8 cellular contexts compared by ENCODE assay signal in the genomic region with DNA sequence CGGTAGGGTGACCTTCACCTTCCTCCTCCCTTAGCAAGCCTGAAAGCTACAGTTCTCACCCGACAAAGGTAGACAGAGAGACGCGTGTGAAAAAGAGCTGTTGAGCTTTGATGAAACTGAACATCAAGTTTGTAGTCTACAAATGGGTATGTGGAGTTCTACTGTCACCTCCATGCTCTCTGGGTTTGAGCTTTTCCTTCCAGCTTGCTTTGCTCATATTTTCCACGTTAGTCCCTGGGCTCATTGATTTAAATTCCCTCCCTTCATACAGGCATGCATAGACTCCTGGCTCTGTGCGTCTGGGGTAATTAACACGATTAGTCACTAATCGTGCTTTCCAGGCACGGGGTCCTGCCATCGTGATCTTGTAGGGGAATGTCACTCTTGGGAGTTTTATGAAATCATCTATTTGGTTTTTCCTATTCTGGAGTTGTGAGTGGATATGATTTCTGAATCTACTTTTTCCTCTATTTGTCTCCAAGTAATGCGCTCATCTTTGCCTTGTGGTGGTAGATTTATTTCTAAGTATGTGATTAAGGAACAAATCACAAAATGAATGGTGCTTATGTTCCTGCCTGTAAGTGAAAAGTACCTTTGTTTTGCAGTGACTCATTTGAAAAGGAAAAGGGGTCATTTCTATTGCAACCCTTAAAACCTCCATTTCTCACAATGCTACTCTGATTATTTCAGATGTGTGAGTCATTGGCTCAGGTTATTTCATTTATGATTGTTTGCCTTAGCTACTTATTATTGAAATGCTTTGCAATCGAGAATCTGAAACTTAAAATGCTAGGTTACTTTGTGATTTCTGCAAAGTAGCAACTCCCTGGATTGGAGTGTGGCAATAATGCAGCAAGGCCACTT.
A peak's percentile ranks its signal among the peaks of the same experiment; 100 is the strongest.
DNase-seq lines count a peak whose midpoint lies in the region; ATAC-seq and TF ChIP-seq lines count a peak whose summit lies in the region.

No MANE protein-coding gene starts in this region.

- TF ChIP-seq CTCF in activated B cell treated with CpG ODN at 0.5 μM for 24 hours (IDR thresholded peaks at IDR 0.05): no peak

- intact Hi-C loops in activated B cell treated with CpG ODN at 0.5 μM for 24 hours (cut with micrococcal nuclease): no loop called here

- POLR2A ChIA-PET in activated B cell treated with CpG ODN at 0.5 μM for 24 hours (lab: Charles Lee): interaction anchor here (0.7 to 3.0 kb wide), 5 partner anchors 21 to 213 kb away, joined by 3 to 11 read pairs (median 3); no protein-coding TSS in a partner anchor

- CTCF ChIA-PET in activated B cell treated with CpG ODN at 0.5 μM for 24 hours (lab: Charles Lee): no interaction called here

- peak overlapping the region; percentile 21 for H3K4me3 Mint-ChIP-seq in activated B cell treated with CpG ODN at 0.5 μM for 24 hours
- H3K4me3 Mint-ChIP-seq in immature natural killer cell: peak overlapping the region; percentile 71 to 85 (median 82)

- H3K36me3 Mint-ChIP-seq in activated B cell treated with CpG ODN at 0.5 μM for 24 hours (ENCODE audit: low read depth): no peaks in the 10 kb centered on the region
- peaks cover 0 to 6% (median 0%) of the 10 kb centered on the region in 3 donors for H3K36me3 Mint-ChIP-seq in immature natural killer cell

- no peaks in the 10 kb centered on the region for H3K9me3 Mint-ChIP-seq in activated B cell treated with CpG ODN at 0.5 μM for 24 hours
- H3K9me3 Mint-ChIP-seq in immature natural killer cell: no peaks in the 10 kb centered on the region

- H3K27ac Mint-ChIP-seq in activated B cell treated with CpG ODN at 0.5 μM for 24 hours (peak overlapping the region; percentile 70), immature natural killer cell (peak overlapping the region; percentile 91 to 98 (median 96))

- no peaks in the 10 kb centered on the region for H3K27me3 Mint-ChIP-seq in activated B cell treated with CpG ODN at 0.5 μM for 24 hours
- H3K27me3 Mint-ChIP-seq in immature natural killer cell (ENCODE audit: low read depth in 3 of 3): peaks cover 0 to 2% (median 0%) of the 10 kb centered on the region in 3 donors

- ATAC-seq in GM19397 (IDR thresholded peaks at IDR 0.05; ENCODE audit: unreplicated experiment) (peak; percentile 61), HG03520 (IDR thresholded peaks at IDR 0.05; ENCODE audit: unreplicated experiment) (peak; percentile 68), activated B cell treated with CpG ODN at 0.5 μM for 24 hours (ENCODE audit: low read depth) (peak; percentile 45)

- DNase-seq in CD1c-positive myeloid dendritic cell (ENCODE audit: extremely low spot score) (peak; percentile 80), activated B cell treated with CpG ODN at 0.5 μM for 24 hours (no peak), immature natural killer cell (peak in 1 of 3 donors; percentile 20), GOT3 (lab: John Stamatoyannopoulos, UW) (no peak), hippocampal formation (lab: John Stamatoyannopoulos, UW) (no peak), DMS79 (lab: John Stamatoyannopoulos, UW) (no peak)

- peaks cover 60% of the 10 kb centered on the region for H3K4me1 Mint-ChIP-seq in activated B cell treated with CpG ODN at 0.5 μM for 24 hours
- H3K4me1 Mint-ChIP-seq in immature natural killer cell: peaks cover 71 to 78% of the 10 kb centered on the region in 2 donors
